8 cellular contexts compared by ENCODE assay signal in the genomic region with DNA sequence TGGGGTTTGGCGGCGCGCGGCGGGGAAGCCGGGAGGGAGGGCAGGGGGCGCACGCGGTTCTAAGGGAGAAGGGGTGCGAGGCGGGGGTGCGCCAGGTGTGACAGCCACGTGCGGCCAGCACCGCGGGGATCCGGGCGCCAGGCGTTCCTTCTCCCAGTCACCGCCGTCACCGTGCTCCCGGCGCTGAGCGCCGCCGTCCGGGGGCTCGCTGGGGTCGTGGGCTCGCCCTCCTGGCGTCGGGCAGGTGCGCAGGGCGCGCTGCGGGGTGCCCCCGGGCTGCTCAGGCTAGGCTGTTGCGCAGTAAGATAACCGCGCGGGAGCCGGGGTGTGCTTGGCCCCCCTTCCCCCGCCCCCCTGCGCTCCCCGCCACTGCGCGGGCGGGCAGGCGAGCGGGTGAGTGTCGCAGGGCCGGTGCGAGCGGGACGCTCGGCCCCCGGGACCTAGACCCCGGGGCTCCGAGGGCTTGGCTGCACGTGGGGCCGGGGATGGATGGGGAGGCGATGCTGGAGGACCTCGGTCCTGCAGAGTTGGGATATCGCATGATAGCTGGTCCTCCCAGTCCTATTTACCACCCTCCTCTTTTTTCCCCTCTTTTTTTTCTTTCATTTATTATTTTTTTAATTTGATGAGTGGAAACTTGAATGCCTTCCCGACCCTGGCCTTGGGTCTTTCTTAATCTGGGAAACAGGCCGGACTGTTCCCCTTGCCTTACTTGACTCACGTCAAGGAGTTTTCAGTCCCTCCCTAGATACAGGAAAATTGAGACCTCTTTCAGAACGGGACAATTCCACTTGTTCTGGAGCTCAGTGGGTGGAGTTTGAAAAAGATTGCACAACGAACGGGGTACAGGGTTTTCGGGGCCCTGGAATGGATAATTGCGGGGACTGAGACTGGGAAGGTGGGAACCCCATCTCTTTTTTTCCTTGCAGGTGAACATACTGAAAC. TPM values are rescaled to one million over a fixed set of nuclear protein-coding genes. Genes with fewer than 3 reads are reported as not detected.
A peak's percentile ranks its signal among the peaks of the same experiment; 100 is the strongest.
DNase-seq lines count a peak whose midpoint lies in the region; ATAC-seq and TF ChIP-seq lines count a peak whose summit lies in the region.

No MANE protein-coding gene starts in this region.

- no peak overlapping the region for H2BK20ac ChIP-seq in H9 (ENCODE audit: low read depth, low read length, poor library complexity, severe bottlenecking)

- peak; percentile 11 to 21 (median 14) for ATAC-seq in psoas muscle
- ATAC-seq in HG03108 (IDR thresholded peaks at IDR 0.05; ENCODE audit: unreplicated experiment), result no peak
- ATAC-seq in HG03097 (IDR thresholded peaks at IDR 0.05; ENCODE audit: low FRiP score, unreplicated experiment), result no peak

- peak overlapping the region; percentile 99 for H3K4me2 ChIP-seq in H9 (ENCODE audit: insufficient read depth, insufficient read length, low read length)

- H3K56ac ChIP-seq in H9 (ENCODE audit: insufficient read length, low read depth, low read length), result no peak overlapping the region

- H2AFZ ChIP-seq in H9 (ENCODE audit: low read length), result no peak overlapping the region

- peak overlapping the region; percentile 99 for H3K4me3 Mint-ChIP-seq in Calu3 (ENCODE audit: low read depth, unreplicated experiment)
- H3K4me3 Mint-ChIP-seq in H9, result peak overlapping the region; percentile 92 to 93
- peak overlapping the region; percentile 99 for H3K4me3 Mint-ChIP-seq in activated naive CD4-positive, alpha-beta T cell treated with anti-CD3 and anti-CD28 coated beads, Interleukin-2, amount 10 ng/mL, durations not matched to agents 7 days and 5 days

- H4K5ac ChIP-seq in H9 (ENCODE audit: insufficient read length, low read depth, low read length), result no peak overlapping the region

- no peak overlapping the region for H4K91ac ChIP-seq in H9 (ENCODE audit: insufficient read length, low read depth, low read length)

- H3K23me2 ChIP-seq in H9 (ENCODE audit: insufficient read length, low read depth, low read length, poor library complexity, severe bottlenecking), result peaks cover 13% of the 10 kb centered on the region

- H3K4ac ChIP-seq in H9 (ENCODE audit: low read depth, low read length), result no peak overlapping the region

- no CpG with 5 or more reads among the region's 73 CpGs for WGBS in H9 (ENCODE audit: extremely low coverage, insufficient read length, low lambda C conversion rate)
- 1 to 11% (median 6%) methylated on average over 11 to 69 of the region's 73 CpGs for WGBS in psoas muscle, 3 donors

- peaks cover 26% of the 10 kb centered on the region for H3K36me3 Mint-ChIP-seq in Calu3 (ENCODE audit: insufficient read depth, unreplicated experiment)
- peaks cover 22 to 40% (median 25%) of the 10 kb centered on the region in 3 experiments for H3K36me3 Mint-ChIP-seq in H9 (ENCODE audit: insufficient read depth in 1 of 3, low read depth in 3 of 3)
- H3K36me3 Mint-ChIP-seq in activated naive CD4-positive, alpha-beta T cell treated with anti-CD3 and anti-CD28 coated beads, Interleukin-2, amount 10 ng/mL, durations not matched to agents 7 days and 5 days, result peaks cover 3% of the 10 kb centered on the region

- H3K9me3 Mint-ChIP-seq in Calu3 (ENCODE audit: low read depth, unreplicated experiment), result no peaks in the 10 kb centered on the region
- no peaks in the 10 kb centered on the region; a peak in 1 of 5 replicates for H3K9me3 Mint-ChIP-seq in H9
- no peaks in the 10 kb centered on the region for H3K9me3 Mint-ChIP-seq in activated naive CD4-positive, alpha-beta T cell treated with anti-CD3 and anti-CD28 coated beads, Interleukin-2, amount 10 ng/mL, durations not matched to agents 7 days and 5 days

- no peak overlapping the region for H2AK5ac ChIP-seq in H9 (ENCODE audit: insufficient read length, low read length)

- no peak overlapping the region for H4K8ac ChIP-seq in H9 (replicated peaks; ENCODE audit: insufficient read length, low read depth, low read length)

- no peak for TF ChIP-seq CTCF in Calu3 (IDR thresholded peaks at IDR 0.05; ENCODE audit: unreplicated experiment)
- no peak for TF ChIP-seq CTCF in H9 (conservative IDR thresholded peaks at IDR 0.05)
- TF ChIP-seq CTCF in cardiac muscle cell (IDR thresholded peaks at IDR 0.05; ENCODE audit: low read depth, low read length), result no peak
- no peak for TF ChIP-seq CTCF in psoas muscle (IDR thresholded peaks at IDR 0.05)

- no peak overlapping the region for H3K27ac ChIP-seq in H9 (ENCODE audit: insufficient read length, low read depth, low read length)
- H3K27ac ChIP-seq in cardiac muscle cell, result peak overlapping the region; percentile 81
- H3K27ac ChIP-seq in psoas muscle, result peak overlapping the region; percentile 95

- H3K27me3 Mint-ChIP-seq in Calu3 (ENCODE audit: unreplicated experiment) (no peaks in the 10 kb centered on the region), H9 (ENCODE audit: low read depth) (no peaks in the 10 kb centered on the region)
- no peaks in the 10 kb centered on the region for H3K27me3 Mint-ChIP-seq in activated naive CD4-positive, alpha-beta T cell treated with anti-CD3 and anti-CD28 coated beads, Interleukin-2, amount 10 ng/mL, durations not matched to agents 7 days and 5 days

- H2BK120ac ChIP-seq in H9 (ENCODE audit: low read depth, low read length, poor library complexity, severe bottlenecking), result no peak overlapping the region

- CTCF ChIA-PET in Calu3 (lab: Charles Lee), result no interaction called here
- CTCF ChIA-PET in activated naive CD4-positive, alpha-beta T cell treated with anti-CD3 and anti-CD28 coated beads, Interleukin-2, amount 10 ng/mL, durations not matched to agents 7 days and 5 days (lab: Charles Lee), result no interaction called here

- DNase-seq in Calu3 (peak; percentile 21), H9 (no peak), RKO (ENCODE audit: low spot score) (peak; percentile 69), cardiac muscle cell (ENCODE audit: low read depth in 1 of 2, low spot score in 1 of 2) (peak; percentile 8 to 30), psoas muscle (peak; percentile 35 to 65)
- peak; percentile 54 for DNase-seq in activated naive CD4-positive, alpha-beta T cell treated with anti-CD3 and anti-CD28 coated beads, Interleukin-2, amount 10 ng/mL, durations not matched to agents 7 days and 5 days

- no peak overlapping the region for H2BK12ac ChIP-seq in H9 (ENCODE audit: insufficient read length, low read depth, low read length)

- H3K18ac ChIP-seq in H9 (ENCODE audit: insufficient read length, low read depth, low read length), result no peak overlapping the region

- H3K27me3 ChIP-seq in H9 (ENCODE audit: insufficient read depth, low read length) (no peaks in the 10 kb centered on the region), cardiac muscle cell (no peaks in the 10 kb centered on the region), psoas muscle (ENCODE audit: insufficient read depth in 3 of 3, low read length in 2 of 3) (no peaks in the 10 kb centered on the region)

- H3K4me3 ChIP-seq in cardiac muscle cell, result peak overlapping the region; percentile 81
- peak overlapping the region; percentile 87 for H3K4me3 ChIP-seq in psoas muscle

- peak overlapping the region; percentile 90 for H3K9ac ChIP-seq in H9 (ENCODE audit: extremely low read depth, insufficient read length, low read length)

- no peak overlapping the region for H3T11ph ChIP-seq in H9 (ENCODE audit: low read length)

- BruUV-seq in Calu3 (replicated peaks; lab: Mats Ljungman, UMichigan), result no TSS peak

- H3K4me1 Mint-ChIP-seq in Calu3 (ENCODE audit: low read depth, unreplicated experiment), result peaks cover 14% of the 10 kb centered on the region
- H3K4me1 Mint-ChIP-seq in H9, result peaks cover 12 to 14% of the 10 kb centered on the region in 2 experiments
- peaks cover 16% of the 10 kb centered on the region for H3K4me1 Mint-ChIP-seq in activated naive CD4-positive, alpha-beta T cell treated with anti-CD3 and anti-CD28 coated beads, Interleukin-2, amount 10 ng/mL, durations not matched to agents 7 days and 5 days

- no peak overlapping the region for H3K23ac ChIP-seq in H9 (ENCODE audit: insufficient read length, low read depth, low read length)

- intact Hi-C loops in Calu3 (cut with micrococcal nuclease; ENCODE audit: unreplicated experiment) (no loop called here), psoas muscle (cut with DNase I) (loop anchor here (5.0 to 10.0 kb wide), 2 partner anchors 62 to 65 kb away; no protein-coding TSS in a partner anchor)

- H3K14ac ChIP-seq in H9 (ENCODE audit: insufficient read depth, low read length), result peak overlapping the region; percentile 80; the same call in 1 of the 2 replicates

- H3K9me3 ChIP-seq in H9 (ENCODE audit: control insufficient read depth, low read depth, low read length) (no peaks in the 10 kb centered on the region), cardiac muscle cell (ENCODE audit: low read depth) (no peaks in the 10 kb centered on the region), psoas muscle (no peaks in the 10 kb centered on the region)

- H3K36me3 ChIP-seq in cardiac muscle cell (peaks cover 5% of the 10 kb centered on the region), psoas muscle (ENCODE audit: insufficient read depth in 1 of 2, low read depth in 1 of 2) (peaks cover 0 to 27% of the 10 kb centered on the region in 2 donors)

- H4K20me1 ChIP-seq in H9 (ENCODE audit: control insufficient read depth, insufficient read depth, insufficient read length), result no peaks in the 10 kb centered on the region

- no peak overlapping the region for H2BK5ac ChIP-seq in H9 (ENCODE audit: insufficient read length, low read length)

- H3K27ac Mint-ChIP-seq in Calu3 (ENCODE audit: unreplicated experiment) (peak overlapping the region; percentile 88), H9 (peak overlapping the region in 2 of 3 experiments; percentile 68 to 98; a peak in 5 of 7 replicates)
- H3K27ac Mint-ChIP-seq in activated naive CD4-positive, alpha-beta T cell treated with anti-CD3 and anti-CD28 coated beads, Interleukin-2, amount 10 ng/mL, durations not matched to agents 7 days and 5 days, result peak overlapping the region; percentile 92

- peaks cover 2% of the 10 kb centered on the region for H3K4me1 ChIP-seq in H9 (ENCODE audit: insufficient read depth, low read length)
- H3K4me1 ChIP-seq in cardiac muscle cell (ENCODE audit: low read depth), result no peaks in the 10 kb centered on the region
- no peaks in the 10 kb centered on the region for H3K4me1 ChIP-seq in psoas muscle

- H3K79me1 ChIP-seq in H9 (ENCODE audit: insufficient read depth, low read depth, low read length, poor library complexity, severe bottlenecking), result peaks cover 7% of the 10 kb centered on the region

- H2BK15ac ChIP-seq in H9 (ENCODE audit: low read depth, low read length), result no peak overlapping the region

- peaks cover 40% of the 10 kb centered on the region for H3K79me2 ChIP-seq in H9 (ENCODE audit: insufficient read depth, low read length)

RNA-seq across cellular contexts. Expression of a gene that starts 0.8 kb away (rescaled TPM):
- total RNA-seq in Calu3 (2022), result 22.0 and 22.2 TPM in 2 replicates
- 87.8 and 90.7 TPM in 2 replicates for total RNA-seq in H9 (2021)
- 10.0 and 16.8 TPM in 2 replicates for total RNA-seq in cardiac muscle cell
- polyA plus RNA-seq in cardiac muscle cell, result 12.4 and 16.0 TPM in 2 replicates
- 10 to 100 TPM in 1 of 4 donors, 1 to 10 TPM in 3; 6.3 to 10.1 (median 9.4) TPM for total RNA-seq in psoas muscle
- 1 to 10 TPM; 5.6 to 8.1 (median 7.6) TPM for polyA plus RNA-seq in psoas muscle

Comparison
In these comparisons a context has a peak if more than half of its experiments do, and no peak if none do; other contexts are left out.
1. ATAC-seq: peak in psoas muscle (4 of 4); none in HG03108 (single experiment) and HG03097 (single experiment).
2. Peak in every context shown above with its lines, with median percentiles within 50 percentile points of each other: H3K27ac Mint-ChIP-seq and H3K4me3 Mint-ChIP-seq.